In the genomic region with DNA sequence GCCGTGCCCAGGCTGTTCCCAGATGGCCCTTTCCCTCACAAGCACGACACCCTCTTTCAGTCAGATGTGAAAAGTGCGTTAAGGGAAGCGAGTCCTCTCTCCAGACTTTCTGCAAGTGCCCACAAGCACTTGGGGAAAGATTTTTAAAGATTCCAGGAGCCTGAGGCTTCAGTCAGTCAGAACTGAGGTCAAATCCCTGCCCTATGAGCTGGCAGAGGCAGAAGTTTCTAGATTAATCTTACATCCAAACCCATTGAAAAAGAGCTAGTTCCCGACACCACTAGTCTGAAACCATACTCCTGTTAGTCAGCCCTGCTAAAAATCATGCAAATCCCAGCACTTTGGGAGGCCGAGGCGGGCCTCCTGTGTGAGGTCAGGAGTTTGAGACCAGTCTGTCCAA, we compare ENCODE assay signal across 16 cellular contexts. TPM values are rescaled to one million over a fixed set of nuclear protein-coding genes. Genes with fewer than 3 reads are reported as not detected.
DNase-seq lines count a peak whose midpoint lies in the region; ATAC-seq, FAIRE-seq and TF ChIP-seq lines count a peak whose summit lies in the region.
"Had no signal": no experiment of that assay in that cellular context is flagged by ENCODE, and none has a peak within 500 bp of the region (broad histone marks: within the 10 kb centered on the region; RNA-seq: fewer than 3 reads in every experiment).

No MANE protein-coding gene starts in this region.

- no peaks in the 10 kb centered on the region for H3K9me3 ChIP-seq in T-helper 17 cell (ENCODE audit: control insufficient read depth, low read length, poor library complexity, severe bottlenecking)
- H3K9me3 ChIP-seq in small intestine (ENCODE audit: control insufficient read depth, low read depth) = no peaks in the 10 kb centered on the region
- H3K9me3 ChIP-seq: BLaER1 treated with 17β-estradiol and CSF1 and Interleukin-3, amounts not matched to agents 10 nM and 100 nM; testis had no signal

- H3K27me3 Mint-ChIP-seq in T-helper 17 cell = peaks cover 26% of the 10 kb centered on the region
- H3K27me3 Mint-ChIP-seq in activated naive CD4-positive, alpha-beta T cell treated with anti-CD3 and anti-CD28 coated beads for 36 hours (ENCODE audit: low read depth) = no peaks in the 10 kb centered on the region

- WGBS in small intestine, 3 donors = 85 to 88% (median 86%) methylated on average over 7 of the region's 7 CpGs

- H3K4me1 Mint-ChIP-seq in T-helper 17 cell = peaks cover 13% of the 10 kb centered on the region
- no peaks in the 10 kb centered on the region for H3K4me1 Mint-ChIP-seq in activated naive CD4-positive, alpha-beta T cell treated with anti-CD3 and anti-CD28 coated beads for 36 hours (ENCODE audit: low read depth)

- intact Hi-C loops in activated naive CD4-positive, alpha-beta T cell treated with anti-CD3 and anti-CD28 coated beads for 36 hours (cut with micrococcal nuclease) = no loop called here

- CTCF ChIA-PET in activated naive CD4-positive, alpha-beta T cell treated with anti-CD3 and anti-CD28 coated beads for 36 hours (lab: Charles Lee) = no interaction called here

- TF ChIP-seq CTCF in foreskin fibroblast (IDR thresholded peaks at IDR 0.05; ENCODE audit: low read depth, low read length) = no peak

- no peaks in the 10 kb centered on the region for H3K9me3 Mint-ChIP-seq in activated naive CD4-positive, alpha-beta T cell treated with anti-CD3 and anti-CD28 coated beads for 36 hours
- H3K9me3 Mint-ChIP-seq: activated naive CD4-positive, alpha-beta T cell treated with anti-CD3 and anti-CD28 coated beads, Interleukin-2, amount 50 U/mL, for 72 hours; T-helper 1 cell treated with Interleukin-12 subunit alpha and Interleukin-12 subunit beta and Interleukin-4 antibody, amounts not matched to agents 30 μg/mL and 1 μg/mL, for 36 hours had no signal

- H3K4me3 Mint-ChIP-seq in T-helper 17 cell = no peak overlapping the region
- no peak overlapping the region for H3K4me3 Mint-ChIP-seq in activated naive CD4-positive, alpha-beta T cell treated with anti-CD3 and anti-CD28 coated beads for 36 hours
- H3K4me3 Mint-ChIP-seq: T-helper 1 cell treated with Interleukin-12 subunit alpha and Interleukin-12 subunit beta and Interleukin-4 antibody, amounts not matched to agents 30 μg/mL and 1 μg/mL, for 36 hours had no signal

- no peaks in the 10 kb centered on the region for H3K36me3 ChIP-seq in small intestine (ENCODE audit: control insufficient read depth in 2 of 2, insufficient read depth in 2 of 2, low read length in 2 of 2)
- H3K36me3 ChIP-seq: BLaER1 treated with 17β-estradiol and CSF1 and Interleukin-3, amounts not matched to agents 10 nM and 100 nM had no signal

- DNase-seq in T-helper 17 cell (no peak), foreskin fibroblast (peak; percentile 14 to 16), small intestine (no peak), SHP77 treated with DMSO at 0.1 percent for 48 hours (lab: John Stamatoyannopoulos, UW) (no peak)
- no peak for DNase-seq in activated naive CD4-positive, alpha-beta T cell treated with anti-CD3 and anti-CD28 coated beads for 36 hours
- DNase-seq: DND-41; effector memory CD4-positive, alpha-beta T cell; NCI-H774; testis had no signal

- H3K4me1 ChIP-seq in small intestine (ENCODE audit: control insufficient read depth in 2 of 2, insufficient read depth in 1 of 2, low read depth in 1 of 2, low read length in 1 of 2) = peaks cover 0 to 5% of the 10 kb centered on the region in 2 donors
- H3K4me1 ChIP-seq: testis had no signal

- H3K27ac Mint-ChIP-seq in T-helper 17 cell = peak overlapping the region; percentile 51
- H3K27ac Mint-ChIP-seq in activated naive CD4-positive, alpha-beta T cell treated with anti-CD3 and anti-CD28 coated beads for 36 hours = no peak overlapping the region
- H3K27ac Mint-ChIP-seq: activated naive CD4-positive, alpha-beta T cell treated with anti-CD3 and anti-CD28 coated beads, Interleukin-2, amount 50 U/mL, for 72 hours; T-helper 1 cell treated with Interleukin-12 subunit alpha and Interleukin-12 subunit beta and Interleukin-4 antibody, amounts not matched to agents 30 μg/mL and 1 μg/mL, for 36 hours had no signal

- peak overlapping the region; percentile 84 to 92 for H3K27ac ChIP-seq in small intestine (ENCODE audit: low read depth in 1 of 2, low read length in 1 of 2)
- H3K27ac ChIP-seq: BLaER1 treated with 17β-estradiol and CSF1 and Interleukin-3, amounts not matched to agents 10 nM and 100 nM; testis had no signal

- H3K27me3 ChIP-seq in small intestine (ENCODE audit: control insufficient read depth in 2 of 2, insufficient read depth in 2 of 2, low read length in 2 of 2) = no peaks in the 10 kb centered on the region
- H3K27me3 ChIP-seq: testis had no signal

- H3K4me3 ChIP-seq in foreskin fibroblast (ENCODE audit: low read depth in 1 of 2, low read length in 2 of 2) (no peak overlapping the region), small intestine (ENCODE audit: low read depth in 1 of 2, low read length in 2 of 2) (no peak overlapping the region)
- H3K4me3 ChIP-seq: BLaER1 treated with 17β-estradiol and CSF1 and Interleukin-3, amounts not matched to agents 10 nM and 100 nM; lung; testis had no signal

- peaks cover 5% of the 10 kb centered on the region for H3K36me3 Mint-ChIP-seq in T-helper 17 cell (ENCODE audit: low read depth)
- H3K36me3 Mint-ChIP-seq in activated naive CD4-positive, alpha-beta T cell treated with anti-CD3 and anti-CD28 coated beads for 36 hours (ENCODE audit: low read depth) = no peaks in the 10 kb centered on the region
- H3K36me3 Mint-ChIP-seq: activated naive CD4-positive, alpha-beta T cell treated with anti-CD3 and anti-CD28 coated beads, Interleukin-2, amount 50 U/mL, for 72 hours had no signal

- no peak for FAIRE-seq in small intestine (lab: Jason Lieb, UNC)
- FAIRE-seq: H1 had no signal

- ATAC-seq in HG02610 (IDR thresholded peaks at IDR 0.05; ENCODE audit: unreplicated experiment) (peak; percentile 4), T-helper 17 cell (no peak), HG03097 (IDR thresholded peaks at IDR 0.05; ENCODE audit: low FRiP score, unreplicated experiment) (no peak)
- ATAC-seq: activated naive CD4-positive, alpha-beta T cell treated with anti-CD3 and anti-CD28 coated beads, Interleukin-2, amount 50 U/mL, for 72 hours had no signal

RNA-seq across cellular contexts. Expression of a gene that starts 21.0 kb away (rescaled TPM):
- total RNA-seq in T-helper 17 cell = under 1 TPM in 1 of 2 donors, not detected in 1; 0.47 TPM
- polyA plus RNA-seq in small intestine = 10 to 100 TPM in 2 of 3 donors, 1 to 10 TPM in 1; 3.8 to 14.1 (median 11.2) TPM
- total RNA-seq in activated naive CD4-positive, alpha-beta T cell treated with anti-CD3 and anti-CD28 coated beads for 36 hours = under 1 TPM in 1 of 2 experiments, not detected in 1; 0.22 TPM
- total RNA-seq: H1 had no signal

RNA-seq across cellular contexts. Expression of a gene that starts 38.7 kb away (rescaled TPM):
- total RNA-seq in T-helper 17 cell = 10 to 100 TPM; 21.0 to 24.0 TPM
- polyA plus RNA-seq in small intestine = 10 to 100 TPM; 33.2 to 80.7 (median 42.0) TPM
- total RNA-seq in activated naive CD4-positive, alpha-beta T cell treated with anti-CD3 and anti-CD28 coated beads for 36 hours = 10 to 100 TPM; 18.4 to 18.7 TPM

Comparison
In these comparisons a context has a peak if more than half of its experiments do, and no peak if none do; other contexts are left out.
1. DNase-seq: peak in foreskin fibroblast (2 of 2); none in T-helper 17 cell (0 of 3), small intestine (single experiment), SHP77 treated with DMSO at 0.1 percent for 48 hours (single experiment) and activated naive CD4-positive, alpha-beta T cell treated with anti-CD3 and anti-CD28 coated beads for 36 hours (single experiment).